In genomic region chr4:71266090-71266794, GRCh38 we compare ENCODE assay signal across 12 cellular contexts.
DNase-seq lines count a peak whose midpoint lies in the region; ATAC-seq, FAIRE-seq and TF ChIP-seq lines count a peak whose summit lies in the region.
"Had no signal": no experiment of that assay in that cellular context is flagged by ENCODE, and none has a peak within 500 bp of the region (broad histone marks: within the 10 kb centered on the region; RNA-seq: fewer than 3 reads in every experiment).

No MANE protein-coding gene starts in this region.

- H3K4me1 ChIP-seq in astrocyte (ENCODE audit: insufficient read depth, low read length) (peaks cover 23% of the 10 kb centered on the region), breast epithelium (no peaks in the 10 kb centered on the region)

- H3K36me3 ChIP-seq in GM06990 (ENCODE audit: control insufficient read depth, insufficient read depth, low read length) (no peaks in the 10 kb centered on the region), astrocyte (ENCODE audit: insufficient read depth, low read length) (no peaks in the 10 kb centered on the region), breast epithelium (no peaks in the 10 kb centered on the region)
- H3K36me3 ChIP-seq: right lobe of liver had no signal

- DNase-seq in GM06990 (ENCODE audit: extremely low read depth, insufficient read length), result peak; percentile 29
- peak; percentile 88 for DNase-seq in HFFc6
- DNase-seq in astrocyte (ENCODE audit: low read depth), result peak; percentile 91
- no peak for DNase-seq in natural killer cell
- no peak for DNase-seq in NAMALWA (ENCODE audit: low spot score)
- no peak for DNase-seq in breast epithelium (ENCODE audit: low spot score in 2 of 2)
- no peak for DNase-seq in iPS-NIHi7 (ENCODE audit: extremely low spot score)
- DNase-seq in NCI-H524 (lab: John Stamatoyannopoulos, UW), result no peak
- DNase-seq: NCI-H1417 treated with DMSO at 0.1 percent for 48 hours, right lobe of liver had no signal

- no peaks in the 10 kb centered on the region for H3K79me2 ChIP-seq in astrocyte (ENCODE audit: insufficient read depth, low read length)

- TF ChIP-seq CTCF in GM06990 (IDR thresholded peaks at IDR 0.05; ENCODE audit: insufficient read depth, low read length, poor library complexity, severe bottlenecking) (no peak), HFFc6 (IDR thresholded peaks at IDR 0.05) (no peak), astrocyte (IDR thresholded peaks at IDR 0.05; ENCODE audit: insufficient read depth, low read depth, low read length) (no peak), natural killer cell (IDR thresholded peaks at IDR 0.05) (no peak), breast epithelium (IDR thresholded peaks at IDR 0.05) (no peak)

- H3K27ac ChIP-seq in astrocyte (ENCODE audit: low read depth, low read length) (peak overlapping the region; percentile 50), breast epithelium (no peak overlapping the region)
- H3K27ac ChIP-seq: right lobe of liver, VCaP had no signal

- H3K27ac Mint-ChIP-seq in HFFc6, result peak overlapping the region; percentile 85
- H3K27ac Mint-ChIP-seq in astrocyte (ENCODE audit: unreplicated experiment), result no peak overlapping the region
- H3K27ac Mint-ChIP-seq in natural killer cell, result peak overlapping the region; percentile 27 to 78
- H3K27ac Mint-ChIP-seq: stimulated activated memory B cell treated with anti-CD40 and anti-IgM and Interleukin-4, amounts not matched to agents 10 μg/mL and 1 μg/mL and 100 μg/mL, for 72 hours had no signal

- no peaks in the 10 kb centered on the region for H3K9me3 ChIP-seq in astrocyte (ENCODE audit: insufficient read depth, low read depth, low read length)
- no peaks in the 10 kb centered on the region for H3K9me3 ChIP-seq in breast epithelium
- H3K9me3 ChIP-seq: right lobe of liver had no signal

- ATAC-seq in natural killer cell, result peak in 2 of 3 donors; percentile 54 to 57
- ATAC-seq: stimulated activated memory B cell treated with anti-CD40 and anti-IgM and Interleukin-4, amounts not matched to agents 10 μg/mL and 1 μg/mL and 100 μg/mL, for 72 hours had no signal

- peak overlapping the region; percentile 48 for H3K9ac ChIP-seq in astrocyte (ENCODE audit: low read length)

- no peak for TF ChIP-seq POLR2A in breast epithelium (IDR thresholded peaks at IDR 0.05)

- H3K4me3 Mint-ChIP-seq in HFFc6, result peak overlapping the region; percentile 75
- no peak overlapping the region for H3K4me3 Mint-ChIP-seq in astrocyte (ENCODE audit: unreplicated experiment)
- no peak overlapping the region for H3K4me3 Mint-ChIP-seq in natural killer cell
- H3K4me3 Mint-ChIP-seq: stimulated activated memory B cell treated with anti-CD40 and anti-IgM and Interleukin-4, amounts not matched to agents 10 μg/mL and 1 μg/mL and 100 μg/mL, for 72 hours had no signal

- intact Hi-C loops in natural killer cell (cut with micrococcal nuclease) (no loop called here), breast epithelium (cut with DNase I; ENCODE audit: low total_unique reads) (no loop called here)

- H2AFZ ChIP-seq in astrocyte (ENCODE audit: low read depth, low read length), result no peak overlapping the region

- no peaks in the 10 kb centered on the region for H4K20me1 ChIP-seq in astrocyte (ENCODE audit: insufficient read depth, low read length)

- H3K9me3 Mint-ChIP-seq in HFFc6 (no peaks in the 10 kb centered on the region), astrocyte (ENCODE audit: unreplicated experiment) (peaks cover 3% of the 10 kb centered on the region), natural killer cell (no peaks in the 10 kb centered on the region)
- H3K9me3 Mint-ChIP-seq: stimulated activated memory B cell treated with anti-CD40 and anti-IgM and Interleukin-4, amounts not matched to agents 10 μg/mL and 1 μg/mL and 100 μg/mL, for 72 hours had no signal

- H3K27me3 Mint-ChIP-seq in HFFc6 (ENCODE audit: insufficient read depth) (no peaks in the 10 kb centered on the region), astrocyte (ENCODE audit: low read depth, unreplicated experiment) (no peaks in the 10 kb centered on the region), natural killer cell (ENCODE audit: low read depth in 2 of 2) (no peaks in the 10 kb centered on the region)

- H3K4me1 Mint-ChIP-seq in HFFc6 (ENCODE audit: low read depth), result peaks cover 80% of the 10 kb centered on the region
- H3K4me1 Mint-ChIP-seq in astrocyte (ENCODE audit: low read depth, unreplicated experiment), result peaks cover 24% of the 10 kb centered on the region
- peaks cover 50 to 58% of the 10 kb centered on the region in 2 donors for H3K4me1 Mint-ChIP-seq in natural killer cell

- H3K4me3 ChIP-seq in GM06990 (replicated peaks; ENCODE audit: low read depth, low read length) (no peak overlapping the region), astrocyte (ENCODE audit: insufficient read depth, low read depth, low read length) (no peak overlapping the region), breast epithelium (no peak overlapping the region)
- H3K4me3 ChIP-seq: right lobe of liver had no signal

- H3K27me3 ChIP-seq in GM06990 (replicated peaks; ENCODE audit: control insufficient read depth, insufficient read depth, low read length) (no peaks in the 10 kb centered on the region), astrocyte (ENCODE audit: insufficient read depth, low read length) (no peaks in the 10 kb centered on the region), breast epithelium (no peaks in the 10 kb centered on the region)
- H3K27me3 ChIP-seq: right lobe of liver had no signal

- H3K36me3 Mint-ChIP-seq in HFFc6 (ENCODE audit: low read depth) (0 out of 2 replicates have a peak, but pooled peaks cover 2% of the 10 kb centered on the region), astrocyte (ENCODE audit: low read depth, unreplicated experiment) (no peaks in the 10 kb centered on the region), natural killer cell (no peaks in the 10 kb centered on the region)
- H3K36me3 Mint-ChIP-seq: stimulated activated memory B cell treated with anti-CD40 and anti-IgM and Interleukin-4, amounts not matched to agents 10 μg/mL and 1 μg/mL and 100 μg/mL, for 72 hours had no signal

- peak; percentile 68 for FAIRE-seq in astrocyte (lab: Jason Lieb, UNC)

- peak overlapping the region; percentile 65 for H3K4me2 ChIP-seq in astrocyte (ENCODE audit: low read length)

Comparison
In these comparisons a context has a peak if more than half of its experiments do, and no peak if none do; other contexts are left out.
1. DNase-seq: peak in GM06990 (single experiment), HFFc6 (single experiment) and astrocyte (single experiment); none in natural killer cell (single experiment), NAMALWA (single experiment), breast epithelium (0 of 2), iPS-NIHi7 (single experiment) and NCI-H524 (0 of 2).